In the genomic region with DNA sequence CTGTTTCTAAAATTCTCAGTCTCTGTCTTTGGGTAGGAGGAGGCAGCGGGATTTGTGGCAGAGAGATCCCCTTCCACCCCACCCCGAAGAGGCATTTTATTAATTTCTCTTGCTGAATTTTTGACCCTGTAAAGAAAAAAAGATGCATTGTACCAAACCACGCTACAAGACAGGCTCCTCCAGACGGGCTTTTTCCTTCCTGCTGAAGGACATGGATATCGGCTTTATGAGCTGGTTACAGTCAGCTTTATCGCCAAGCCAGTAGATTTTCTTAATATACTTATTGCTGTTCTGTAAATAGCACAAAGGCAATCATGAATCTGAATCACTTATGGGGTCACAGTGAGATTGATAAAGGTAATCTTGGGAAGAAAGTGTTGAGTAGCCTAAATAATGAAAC, we compare ENCODE assay signal across 18 cellular contexts. TPM values are rescaled to one million over a fixed set of nuclear protein-coding genes. Genes with fewer than 3 reads are reported as not detected.
DNase-seq lines count a peak whose midpoint lies in the region; ATAC-seq and TF ChIP-seq lines count a peak whose summit lies in the region.
"Had no signal": no experiment of that assay in that cellular context is flagged by ENCODE, and none has a peak within 500 bp of the region (broad histone marks: within the 10 kb centered on the region; RNA-seq: fewer than 3 reads in every experiment).

No MANE protein-coding gene starts in this region.

- H3K27ac ChIP-seq in heart left ventricle (peak overlapping the region; percentile 23 to 84 (median 57)), trophoblast cell (ENCODE audit: low read depth, low read length) (no peak overlapping the region), urinary bladder (ENCODE audit: low read depth) (peak overlapping the region; percentile 35)
- H3K27ac ChIP-seq: 22Rv1, epithelial cell of prostate had no signal

- H2BK5ac ChIP-seq in trophoblast cell (ENCODE audit: low read depth, low read length, poor library complexity), result no peak overlapping the region

- no peaks in the 10 kb centered on the region for H3K79me1 ChIP-seq in trophoblast cell (ENCODE audit: low read length)

- whole genome bisulfite sequencing in heart left ventricle, 4 donors, result 28 to 43% (median 28%) methylated on average over 6 of the region's 6 CpGs
- WGBS in trophoblast cell (ENCODE audit: extremely low coverage, insufficient coverage, insufficient read length), result no CpG with 5 or more reads among the region's 6 CpGs
- 26% methylated on average over 6 of the region's 6 CpGs for WGBS in urinary bladder

- TF ChIP-seq CTCF in heart left ventricle (IDR thresholded peaks at IDR 0.05), result no peak
- no peak for TF ChIP-seq CTCF in fibroblast of mammary gland (conservative IDR thresholded peaks at IDR 0.05; ENCODE audit: control insufficient read depth, insufficient read depth, low read depth, low read length)

- H2BK120ac ChIP-seq in trophoblast cell (ENCODE audit: insufficient read depth, low read length, poor library complexity), result no peak overlapping the region

- peaks cover 33% of the 10 kb centered on the region for H3K4me1 Mint-ChIP-seq in stimulated activated naive CD8-positive, alpha-beta T cell treated with anti-CD3 and anti-CD28 coated beads, Interleukin-15, amount 100 ng/mL, for 72 hours

- H3K4me2 ChIP-seq in trophoblast cell (ENCODE audit: low read length), result no peak overlapping the region

- H3K4ac ChIP-seq in trophoblast cell (ENCODE audit: low read depth, low read length), result peak overlapping the region; percentile 40

- H3K4me3 Mint-ChIP-seq in stimulated activated naive CD8-positive, alpha-beta T cell treated with anti-CD3 and anti-CD28 coated beads, Interleukin-15, amount 100 ng/mL, for 72 hours, result no peak overlapping the region

- ATAC-seq in heart left ventricle, result no peak
- ATAC-seq in stimulated activated naive CD8-positive, alpha-beta T cell treated with anti-CD3 and anti-CD28 coated beads, Interleukin-15, amount 100 ng/mL, for 72 hours, result no peak
- ATAC-seq: K562 had no signal

- no peak overlapping the region for H3K14ac ChIP-seq in trophoblast cell (ENCODE audit: low read length)

- H4K8ac ChIP-seq in trophoblast cell (ENCODE audit: low read depth, low read length), result no peak overlapping the region

- H3K9ac ChIP-seq in trophoblast cell (ENCODE audit: low read length), result no peak overlapping the region

- H2BK12ac ChIP-seq in trophoblast cell (ENCODE audit: low read length), result no peak overlapping the region

- no peak overlapping the region for H2AFZ ChIP-seq in trophoblast cell (ENCODE audit: insufficient read depth, low read length, poor library complexity)

- no peaks in the 10 kb centered on the region for H3K9me3 Mint-ChIP-seq in stimulated activated naive CD8-positive, alpha-beta T cell treated with anti-CD3 and anti-CD28 coated beads, Interleukin-15, amount 100 ng/mL, for 72 hours

- peaks cover 8 to 100% (median 88%) of the 10 kb centered on the region in 12 donors for H3K4me1 ChIP-seq in heart left ventricle
- H3K4me1 ChIP-seq in trophoblast cell (ENCODE audit: control insufficient read depth in 1 of 2, insufficient read depth in 2 of 2, low read length in 2 of 2), result peaks cover 7 to 13% of the 10 kb centered on the region in 2 experiments
- H3K4me1 ChIP-seq in urinary bladder (ENCODE audit: insufficient read depth), result peaks cover 3% of the 10 kb centered on the region

- TF ChIP-seq POLR2A in heart left ventricle (IDR thresholded peaks at IDR 0.05), result no peak

- no peak overlapping the region for H3K18ac ChIP-seq in trophoblast cell (ENCODE audit: low read length)

- no peaks in the 10 kb centered on the region for H3K27me3 Mint-ChIP-seq in stimulated activated naive CD8-positive, alpha-beta T cell treated with anti-CD3 and anti-CD28 coated beads, Interleukin-15, amount 100 ng/mL, for 72 hours

- H3K27me3 ChIP-seq in heart left ventricle, result no peaks in the 10 kb centered on the region
- H3K27me3 ChIP-seq in trophoblast cell (ENCODE audit: insufficient read depth, low read length), result no peaks in the 10 kb centered on the region

- intact Hi-C loops in heart left ventricle (cut with DNase I), result loop anchor here in 1 of 10 donors (10.0 kb wide), 1 partner anchor 188 kb away; a partner anchor contains a TSS
- intact Hi-C loops in cardiac septum (cut with DNase I), result no loop called here

- H3K4me3 ChIP-seq in heart left ventricle (peak overlapping the region in 9 of 12 donors; percentile 11 to 44 (median 24)), fibroblast of mammary gland (ENCODE audit: control insufficient read depth, low read depth, low read length) (peak overlapping the region; percentile 24), trophoblast cell (ENCODE audit: low read depth, low read length) (no peak overlapping the region), urinary bladder (ENCODE audit: low read depth, low read length) (no peak overlapping the region)
- H3K4me3 ChIP-seq: K562 had no signal

- DNase-seq in heart left ventricle (no peak), cardiac septum (ENCODE audit: low spot score) (no peak), fibroblast of mammary gland (ENCODE audit: low read depth) (no peak), trophoblast cell (no peak), amniotic stem cell (lab: John Stamatoyannopoulos, UW) (no peak)
- DNase-seq in stimulated activated naive CD8-positive, alpha-beta T cell treated with anti-CD3 and anti-CD28 coated beads, Interleukin-15, amount 100 ng/mL, for 72 hours, result no peak
- DNase-seq in activated CD4-positive, alpha-beta T cell treated with anti-CD3 and anti-CD28 coated beads, Interleukin-2, amount 50 U/mL, for 48 hours, result no peak
- DNase-seq: activated effector memory CD4-positive, alpha-beta T cell treated with Interleukin-2 at 50 U/mL for 16 hours; NCI-H1694 treated with DMSO at 0.1 percent for 48 hours; NCI-H748 treated with DMSO at 0.1 percent for 48 hours; SHP77; stimulated activated CD4-positive, alpha-beta T cell treated with anti-CD3 and anti-CD28 coated beads, Interleukin-2, amount 100 ng/mL, for 48 hours; T1000 had no signal

- no peak overlapping the region for H4K91ac ChIP-seq in trophoblast cell (ENCODE audit: low read depth, low read length)

- H3K9me3 ChIP-seq in heart left ventricle (no peaks in the 10 kb centered on the region), trophoblast cell (ENCODE audit: insufficient read depth, low read depth, low read length) (no peaks in the 10 kb centered on the region)

- H3K23ac ChIP-seq in trophoblast cell (ENCODE audit: low read length), result no peak overlapping the region

- H3K27ac Mint-ChIP-seq in stimulated activated naive CD8-positive, alpha-beta T cell treated with anti-CD3 and anti-CD28 coated beads, Interleukin-15, amount 100 ng/mL, for 72 hours, result no peak overlapping the region
- H3K27ac Mint-ChIP-seq: progenitor cell of endocrine pancreas had no signal

- H3K79me2 ChIP-seq in trophoblast cell (ENCODE audit: control insufficient read depth, insufficient read depth, low read length, poor library complexity), result peaks cover 3% of the 10 kb centered on the region

- H2AK5ac ChIP-seq in trophoblast cell (ENCODE audit: low read length), result no peak overlapping the region

- H4K12ac ChIP-seq in trophoblast cell (ENCODE audit: low read depth, low read length), result no peak overlapping the region

- H3K36me3 ChIP-seq in heart left ventricle (no peaks in the 10 kb centered on the region), trophoblast cell (ENCODE audit: control insufficient read depth in 1 of 2, insufficient read depth in 2 of 2, low read length in 2 of 2) (peaks cover 5 to 15% of the 10 kb centered on the region in 2 experiments), urinary bladder (ENCODE audit: insufficient read depth) (no peaks in the 10 kb centered on the region)

RNA-seq across cellular contexts. Expression of a gene that starts 24.5 kb away (rescaled TPM):
- 100 to 1,000 TPM in 1 of 9 donors, 10 to 100 TPM in 8; 59.4 to 100 (median 83.1) TPM for total RNA-seq in heart left ventricle
- polyA plus RNA-seq in heart left ventricle, result 10 to 100 TPM; 18.5 to 41.9 TPM
- total RNA-seq in cardiac septum, result 67.6 TPM
- polyA plus RNA-seq in trophoblast cell (2013), result 173 and 175 TPM in 2 replicates
- total RNA-seq in urinary bladder, result 139 TPM
- 33.3 TPM for polyA plus RNA-seq in urinary bladder

Comparison
In these comparisons a context has a peak if more than half of its experiments do, and no peak if none do; other contexts are left out.
1. H3K4me3 ChIP-seq: peak in heart left ventricle (9 of 12) and fibroblast of mammary gland (single experiment); none in trophoblast cell (single experiment) and urinary bladder (single experiment).